Comparison of ENCODE assay signal across 18 cellular contexts in the genomic region with DNA sequence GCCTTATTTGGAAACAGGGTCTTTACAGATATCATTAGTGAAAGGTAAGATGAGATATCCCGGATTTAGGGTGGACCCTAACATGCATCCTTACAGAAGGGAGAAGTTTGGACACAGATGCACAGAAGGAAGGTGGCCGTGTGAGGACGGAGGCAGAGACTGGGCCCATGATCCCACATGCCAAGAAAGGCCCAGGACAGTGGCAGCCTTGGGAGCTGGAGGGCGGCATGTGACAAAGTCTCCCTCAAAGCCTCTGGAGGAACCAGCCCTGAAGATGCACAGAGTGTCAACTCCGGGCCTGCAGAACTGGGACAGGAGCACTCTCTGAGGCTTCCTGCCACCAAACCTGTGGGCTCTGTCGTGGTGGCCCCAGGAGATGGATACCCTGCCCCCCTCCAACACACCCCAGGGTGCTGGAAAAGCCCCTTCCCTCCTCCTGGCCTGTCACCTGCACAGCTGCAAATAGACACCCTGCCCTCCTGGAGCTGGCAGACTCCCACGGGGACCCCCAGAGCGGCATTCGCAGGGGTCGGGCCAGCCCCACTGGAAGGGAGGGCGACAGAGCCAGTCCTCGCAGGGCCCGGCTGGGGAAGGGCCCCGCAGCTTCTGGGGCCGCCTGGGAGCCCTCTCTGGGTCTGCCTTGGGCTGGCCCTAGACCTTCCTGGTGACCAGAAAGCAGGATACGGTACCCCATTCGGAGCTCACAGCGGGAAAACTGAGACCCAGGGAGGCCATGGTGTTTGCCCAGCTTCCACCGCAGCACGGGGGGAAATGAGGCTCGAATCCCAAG. TPM values are rescaled to one million over a fixed set of nuclear protein-coding genes. Genes with fewer than 3 reads are reported as not detected.
DNase-seq lines count a peak whose midpoint lies in the region; ATAC-seq and TF ChIP-seq lines count a peak whose summit lies in the region.
"Had no signal": no experiment of that assay in that cellular context is flagged by ENCODE, and none has a peak within 500 bp of the region (broad histone marks: within the 10 kb centered on the region; RNA-seq: fewer than 3 reads in every experiment).

No MANE protein-coding gene starts in this region.

- POLR2A ChIA-PET in activated CD4-positive, alpha-beta T cell treated with anti-CD3 and anti-CD28 coated beads, Interleukin-2, amount 10 ng/mL, durations not matched to agents 7 days and 5 days (lab: Charles Lee): no interaction called here
- POLR2A ChIA-PET in activated CD8-positive, alpha-beta T cell treated with anti-CD3 and anti-CD28 coated beads for 36 hours (lab: Charles Lee): no interaction called here
- POLR2A ChIA-PET in activated CD4-positive, alpha-beta memory T cell treated with anti-CD3 and anti-CD28 coated beads, Interleukin-2, amount 10 ng/mL, durations not matched to agents 7 days and 5 days (lab: Charles Lee): no interaction called here

- H3K27ac ChIP-seq in lower lobe of right lung (peak overlapping the region; percentile 46), temporal lobe (ENCODE audit: low read depth, low read length) (peak overlapping the region; percentile 82)
- H3K27ac ChIP-seq: PC-9 had no signal

- H3K27ac Mint-ChIP-seq in activated CD4-positive, alpha-beta T cell treated with anti-CD3 and anti-CD28 coated beads, Interleukin-2, amount 10 ng/mL, durations not matched to agents 7 days and 5 days: peak overlapping the region; percentile 25
- H3K27ac Mint-ChIP-seq in activated CD8-positive, alpha-beta T cell treated with anti-CD3 and anti-CD28 coated beads for 36 hours: no peak overlapping the region
- no peak overlapping the region for H3K27ac Mint-ChIP-seq in activated CD4-positive, alpha-beta memory T cell treated with anti-CD3 and anti-CD28 coated beads, Interleukin-2, amount 10 ng/mL, durations not matched to agents 7 days and 5 days
- H3K27ac Mint-ChIP-seq: IgD-negative memory B cell had no signal

- peaks cover 81% of the 10 kb centered on the region for H3K4me1 ChIP-seq in lower lobe of right lung

- no peaks in the 10 kb centered on the region for H3K27me3 ChIP-seq in lower lobe of right lung (ENCODE audit: low read depth)
- H3K27me3 ChIP-seq: upper lobe of left lung had no signal

- H3K36me3 ChIP-seq in lower lobe of right lung: peaks cover 4% of the 10 kb centered on the region

- H3K4me3 Mint-ChIP-seq in activated CD4-positive, alpha-beta T cell treated with anti-CD3 and anti-CD28 coated beads, Interleukin-2, amount 10 ng/mL, durations not matched to agents 7 days and 5 days: no peak overlapping the region
- H3K4me3 Mint-ChIP-seq in activated CD8-positive, alpha-beta T cell treated with anti-CD3 and anti-CD28 coated beads for 36 hours: no peak overlapping the region
- no peak overlapping the region for H3K4me3 Mint-ChIP-seq in activated CD4-positive, alpha-beta memory T cell treated with anti-CD3 and anti-CD28 coated beads, Interleukin-2, amount 10 ng/mL, durations not matched to agents 7 days and 5 days
- H3K4me3 Mint-ChIP-seq: neural crest cell had no signal

- H3K9me3 Mint-ChIP-seq in activated CD4-positive, alpha-beta T cell treated with anti-CD3 and anti-CD28 coated beads, Interleukin-2, amount 10 ng/mL, durations not matched to agents 7 days and 5 days: no peaks in the 10 kb centered on the region
- no peaks in the 10 kb centered on the region for H3K9me3 Mint-ChIP-seq in activated CD8-positive, alpha-beta T cell treated with anti-CD3 and anti-CD28 coated beads for 36 hours
- H3K9me3 Mint-ChIP-seq in activated CD4-positive, alpha-beta memory T cell treated with anti-CD3 and anti-CD28 coated beads, Interleukin-2, amount 10 ng/mL, durations not matched to agents 7 days and 5 days: no peaks in the 10 kb centered on the region
- H3K9me3 Mint-ChIP-seq: IgD-negative memory B cell, neural crest cell had no signal

- no peaks in the 10 kb centered on the region for H3K9me3 ChIP-seq in lower lobe of right lung
- H3K9me3 ChIP-seq: upper lobe of left lung had no signal

- H3K36me3 Mint-ChIP-seq in activated CD4-positive, alpha-beta T cell treated with anti-CD3 and anti-CD28 coated beads, Interleukin-2, amount 10 ng/mL, durations not matched to agents 7 days and 5 days (ENCODE audit: low read depth): no peaks in the 10 kb centered on the region
- no peaks in the 10 kb centered on the region for H3K36me3 Mint-ChIP-seq in activated CD8-positive, alpha-beta T cell treated with anti-CD3 and anti-CD28 coated beads for 36 hours (ENCODE audit: low read depth)
- H3K36me3 Mint-ChIP-seq in activated CD4-positive, alpha-beta memory T cell treated with anti-CD3 and anti-CD28 coated beads, Interleukin-2, amount 10 ng/mL, durations not matched to agents 7 days and 5 days (ENCODE audit: low read depth): no peaks in the 10 kb centered on the region
- H3K36me3 Mint-ChIP-seq: IgD-negative memory B cell had no signal

- CTCF ChIA-PET in activated CD4-positive, alpha-beta T cell treated with anti-CD3 and anti-CD28 coated beads, Interleukin-2, amount 10 ng/mL, durations not matched to agents 7 days and 5 days (lab: Charles Lee): interaction anchor here (1.4 kb wide), 1 partner anchor 35 kb away, joined by 4 read pairs; no protein-coding TSS in a partner anchor
- CTCF ChIA-PET in activated CD8-positive, alpha-beta T cell treated with anti-CD3 and anti-CD28 coated beads for 36 hours (lab: Charles Lee): interaction anchor here (0.7 to 0.9 kb wide), 2 partner anchors 35 to 83 kb away, joined by 3 to 4 read pairs; no protein-coding TSS in a partner anchor
- CTCF ChIA-PET in activated CD4-positive, alpha-beta memory T cell treated with anti-CD3 and anti-CD28 coated beads, Interleukin-2, amount 10 ng/mL, durations not matched to agents 7 days and 5 days (lab: Charles Lee): no interaction called here

- intact Hi-C loops in activated CD8-positive, alpha-beta T cell treated with anti-CD3 and anti-CD28 coated beads for 36 hours (cut with micrococcal nuclease): loop anchor here (5.0 kb wide), 1 partner anchor 35 kb away; no protein-coding TSS in a partner anchor
- intact Hi-C loops in lower lobe of right lung (cut with DNase I): no loop called here

- no peak for TF ChIP-seq CTCF in activated CD8-positive, alpha-beta T cell treated with anti-CD3 and anti-CD28 coated beads for 36 hours (IDR thresholded peaks at IDR 0.05)
- TF ChIP-seq CTCF in lower lobe of right lung (IDR thresholded peaks at IDR 0.05) (no peak), omental fat pad (IDR thresholded peaks at IDR 0.05) (no peak)

- no peak for DNase-seq in activated CD4-positive, alpha-beta T cell treated with anti-CD3 and anti-CD28 coated beads, Interleukin-2, amount 10 ng/mL, durations not matched to agents 7 days and 5 days
- DNase-seq in activated CD4-positive, alpha-beta T cell treated with anti-CD3 and anti-CD28 coated beads, Interleukin-2, amount 50 U/mL, for 1 hour: no peak
- DNase-seq in activated CD8-positive, alpha-beta T cell treated with anti-CD3 and anti-CD28 coated beads for 36 hours: peak; percentile 1
- DNase-seq in lower lobe of right lung (no peak), omental fat pad (ENCODE audit: low spot score) (no peak)
- DNase-seq in activated CD4-positive, alpha-beta memory T cell treated with anti-CD3 and anti-CD28 coated beads, Interleukin-2, amount 10 ng/mL, durations not matched to agents 7 days and 5 days: no peak
- DNase-seq: cortex of kidney; DND-41; erythroblast; NCI-H69; PC-9; stimulated activated CD4-positive, alpha-beta T cell treated with anti-CD3 and anti-CD28 coated beads, Interleukin-2, amount 100 ng/mL, for 24 hours had no signal

- no peak overlapping the region for H3K4me3 ChIP-seq in lower lobe of right lung
- H3K4me3 ChIP-seq: PC-9, upper lobe of left lung had no signal

- H3K27me3 Mint-ChIP-seq in activated CD4-positive, alpha-beta T cell treated with anti-CD3 and anti-CD28 coated beads, Interleukin-2, amount 10 ng/mL, durations not matched to agents 7 days and 5 days: no peaks in the 10 kb centered on the region
- no peaks in the 10 kb centered on the region for H3K27me3 Mint-ChIP-seq in activated CD8-positive, alpha-beta T cell treated with anti-CD3 and anti-CD28 coated beads for 36 hours
- no peaks in the 10 kb centered on the region for H3K27me3 Mint-ChIP-seq in activated CD4-positive, alpha-beta memory T cell treated with anti-CD3 and anti-CD28 coated beads, Interleukin-2, amount 10 ng/mL, durations not matched to agents 7 days and 5 days

- H3K4me1 Mint-ChIP-seq in activated CD4-positive, alpha-beta T cell treated with anti-CD3 and anti-CD28 coated beads, Interleukin-2, amount 10 ng/mL, durations not matched to agents 7 days and 5 days: peaks cover 6% of the 10 kb centered on the region
- peaks cover 12% of the 10 kb centered on the region for H3K4me1 Mint-ChIP-seq in activated CD8-positive, alpha-beta T cell treated with anti-CD3 and anti-CD28 coated beads for 36 hours (ENCODE audit: low read depth)
- H3K4me1 Mint-ChIP-seq in activated CD4-positive, alpha-beta memory T cell treated with anti-CD3 and anti-CD28 coated beads, Interleukin-2, amount 10 ng/mL, durations not matched to agents 7 days and 5 days: peaks cover 9% of the 10 kb centered on the region

- no peak for ATAC-seq in activated CD8-positive, alpha-beta T cell treated with anti-CD3 and anti-CD28 coated beads for 36 hours
- ATAC-seq in lower lobe of right lung: no peak
- no peak for ATAC-seq in omental fat pad (ENCODE audit: low FRiP score)
- no peak for ATAC-seq in HG03139 (IDR thresholded peaks at IDR 0.05; ENCODE audit: unreplicated experiment)
- ATAC-seq: sciatic nerve had no signal

RNA-seq across cellular contexts. Expression of gene NACC2, which starts 7.9 kb away (rescaled TPM):
- 1 to 10 TPM; 4.1 to 4.4 TPM for total RNA-seq in activated CD4-positive, alpha-beta T cell treated with anti-CD3 and anti-CD28 coated beads, Interleukin-2, amount 10 ng/mL, durations not matched to agents 7 days and 5 days
- 1 to 10 TPM; 6.0 to 6.2 TPM for total RNA-seq in activated CD8-positive, alpha-beta T cell treated with anti-CD3 and anti-CD28 coated beads for 36 hours
- 27.0 TPM for total RNA-seq in lower lobe of right lung
- 3.9 TPM for total RNA-seq in temporal lobe
- total RNA-seq in omental fat pad: 10 to 100 TPM; 22.9 to 37.6 (median 24.8) TPM
- 1 to 10 TPM; 8.1 to 8.7 TPM for total RNA-seq in activated CD4-positive, alpha-beta memory T cell treated with anti-CD3 and anti-CD28 coated beads, Interleukin-2, amount 10 ng/mL, durations not matched to agents 7 days and 5 days

RNA-seq across cellular contexts. Expression of gene TMEM250, which starts 31.5 kb away (rescaled TPM):
- 10 to 100 TPM; 50.2 to 56.4 TPM for total RNA-seq in activated CD4-positive, alpha-beta T cell treated with anti-CD3 and anti-CD28 coated beads, Interleukin-2, amount 10 ng/mL, durations not matched to agents 7 days and 5 days
- total RNA-seq in activated CD8-positive, alpha-beta T cell treated with anti-CD3 and anti-CD28 coated beads for 36 hours: 10 to 100 TPM; 24.4 to 25.9 TPM
- total RNA-seq in lower lobe of right lung (31.2 TPM), temporal lobe (16.5 TPM), omental fat pad (10 to 100 TPM; 23.8 to 31.1 (median 28.4) TPM)
- 10 to 100 TPM; 47.0 to 49.0 TPM for total RNA-seq in activated CD4-positive, alpha-beta memory T cell treated with anti-CD3 and anti-CD28 coated beads, Interleukin-2, amount 10 ng/mL, durations not matched to agents 7 days and 5 days
